8 cellular contexts compared by ENCODE assay signal in genomic region chr11:9664276-9665171, GRCh38. TPM values are rescaled to one million over a fixed set of nuclear protein-coding genes. Genes with fewer than 3 reads are reported as not detected.
DNase-seq lines count a peak whose midpoint lies in the region; ATAC-seq lines count a peak whose summit lies in the region.

No MANE protein-coding gene starts in this region.

- ATAC-seq in GM18499 (IDR thresholded peaks at IDR 0.05; ENCODE audit: insufficient read depth, unreplicated experiment): peak; percentile 8
- peak; percentile 46 for ATAC-seq in HG02852 (IDR thresholded peaks at IDR 0.05; ENCODE audit: unreplicated experiment)
- peak; percentile 65 for ATAC-seq in Right ventricle myocardium inferior

- peak overlapping the region; percentile 89 for H3K4me3 Mint-ChIP-seq in activated naive CD8-positive, alpha-beta T cell

- H3K9me3 Mint-ChIP-seq in activated naive CD8-positive, alpha-beta T cell (ENCODE audit: low read depth): peaks cover 8% of the 10 kb centered on the region

- H3K36me3 Mint-ChIP-seq in activated naive CD8-positive, alpha-beta T cell: peaks cover 6% of the 10 kb centered on the region

- intact Hi-C loops in Right ventricle myocardium inferior (cut with DNase I): no loop called here

- no peak overlapping the region for H3K27ac Mint-ChIP-seq in activated naive CD8-positive, alpha-beta T cell

- DNase-seq in AG08396 (ENCODE audit: low spot score) (peak; percentile 66), NCI-H345 treated with DMSO at 0.1 percent for 48 hours (lab: John Stamatoyannopoulos, UW; ENCODE audit: unreplicated experiment) (peak; percentile 18), Right ventricle myocardium inferior (ENCODE audit: missing footprints) (peak; percentile 80), pons (ENCODE audit: low spot score) (peak; percentile 52), GF-D8 (lab: John Stamatoyannopoulos, UW) (no peak)

- H3K27me3 Mint-ChIP-seq in activated naive CD8-positive, alpha-beta T cell: peaks cover 22% of the 10 kb centered on the region

- H3K4me1 Mint-ChIP-seq in activated naive CD8-positive, alpha-beta T cell (ENCODE audit: low read depth): peaks cover 17% of the 10 kb centered on the region

RNA-seq across cellular contexts. Expression of gene SWAP70, which starts 0.6 kb away (rescaled TPM):
- 22.6 TPM for total RNA-seq in Right ventricle myocardium inferior

Comparison
In these comparisons a context has a peak if more than half of its experiments do, and no peak if none do; other contexts are left out.
1. ATAC-seq: peak in every context shown above with its lines; median percentile 65 in Right ventricle myocardium inferior; 46 in HG02852; 8 in GM18499.